8 cellular contexts compared by ENCODE assay signal in genomic region chr7:74481458-74482324, GRCh38. TPM values are rescaled to one million over a fixed set of nuclear protein-coding genes. Genes with fewer than 3 reads are reported as not detected.
DNase-seq lines count a peak whose midpoint lies in the region; ATAC-seq and TF ChIP-seq lines count a peak whose summit lies in the region.
"Had no signal": no experiment of that assay in that cellular context is flagged by ENCODE, and none has a peak within 500 bp of the region (broad histone marks: within the 10 kb centered on the region; RNA-seq: fewer than 3 reads in every experiment).

No MANE protein-coding gene starts in this region.

- TF ChIP-seq CTCF in brain (conservative IDR thresholded peaks at IDR 0.05) = no peak
- no peak for TF ChIP-seq CTCF in lung (IDR thresholded peaks at IDR 0.05; ENCODE audit: control extremely low read depth, extremely low read depth)
- TF ChIP-seq CTCF in thyroid gland (IDR thresholded peaks at IDR 0.05) = peak in 1 of 6 experiments; percentile 21

- H3K27ac ChIP-seq in lung (ENCODE audit: low read depth in 1 of 2, low read length in 1 of 2) (peak overlapping the region; percentile 99), thyroid gland (peak overlapping the region; percentile 79 to 99 (median 97))

- H3K4me1 ChIP-seq in lung (ENCODE audit: control insufficient read depth in 2 of 2, insufficient read depth in 2 of 2, low read length in 2 of 2) = peaks cover 14 to 15% of the 10 kb centered on the region in 2 donors
- peaks cover 69 to 89% of the 10 kb centered on the region in 2 donors for H3K4me1 ChIP-seq in thyroid gland

- ATAC-seq in lung (ENCODE audit: insufficient read depth, low FRiP score) = no peak
- ATAC-seq in stimulated activated naive CD8-positive, alpha-beta T cell treated with anti-CD3 and anti-CD28 coated beads, Interleukin-15, Interleukin-2, amounts not matched to agents 100 U/mL and 50 U/mL, for 24 hours = no peak

- H3K9me3 Mint-ChIP-seq in brain = no peaks in the 10 kb centered on the region

- H3K27ac Mint-ChIP-seq in brain = peak overlapping the region; percentile 96 to 99 (median 98)

- no peaks in the 10 kb centered on the region for H3K36me3 ChIP-seq in lung (ENCODE audit: control insufficient read depth in 2 of 2, insufficient read depth in 2 of 2, low read length in 2 of 2)
- H3K36me3 ChIP-seq in thyroid gland = no peaks in the 10 kb centered on the region

- intact Hi-C loops in thyroid gland (cut with DNase I) = no loop called here

- H3K4me3 Mint-ChIP-seq in brain = peak overlapping the region; percentile 52 to 83 (median 82)

- H3K27me3 Mint-ChIP-seq in brain = no peaks in the 10 kb centered on the region

- H3K36me3 Mint-ChIP-seq in brain = peaks cover 5% of the 10 kb centered on the region

- H3K9me3 ChIP-seq in lung (ENCODE audit: control insufficient read depth in 2 of 2, insufficient read depth in 1 of 2, low read length in 1 of 2) (no peaks in the 10 kb centered on the region), thyroid gland (no peaks in the 10 kb centered on the region)

- DNase-seq in M059J (ENCODE audit: low read depth) (peak; percentile 69), lung (ENCODE audit: low spot score) (no peak), thyroid gland (no peak), Ammon's horn (ENCODE audit: low spot score) (no peak)
- DNase-seq in stimulated activated CD4-positive, alpha-beta T cell treated with anti-CD3 and anti-CD28 coated beads, Interleukin-15, amount 100 ng/mL, for 24 hours = no peak
- DNase-seq in stimulated activated naive CD8-positive, alpha-beta T cell treated with anti-CD3 and anti-CD28 coated beads, Interleukin-15, Interleukin-2, amounts not matched to agents 100 U/mL and 50 U/mL, for 24 hours = no peak
- DNase-seq: NCI-H510A had no signal

- peaks cover 91% of the 10 kb centered on the region for H3K4me1 Mint-ChIP-seq in brain

- H3K4me3 ChIP-seq in lung (no peak overlapping the region), thyroid gland (replicated peaks in 1 of 3) (no peak overlapping the region)

- no peak for TF ChIP-seq POLR2A in thyroid gland (IDR thresholded peaks at IDR 0.05)

- WGBS in lung, 2 donors = 68 to 79% methylated on average over 9 to 10 of the region's 10 CpGs
- 81 to 84% methylated on average over 10 of the region's 10 CpGs for WGBS in thyroid gland, 2 donors

- H3K27me3 ChIP-seq in lung (ENCODE audit: control insufficient read depth, insufficient read depth) = no peaks in the 10 kb centered on the region
- H3K27me3 ChIP-seq in thyroid gland = no peaks in the 10 kb centered on the region

RNA-seq across cellular contexts. Expression of gene GTF2IRD1, which starts 28.0 kb away (rescaled TPM):
- total RNA-seq in M059J (2014; rRNA removed; shearing (Covaris generic)) = 7.3 and 16.9 TPM in 2 replicates
- polyA plus RNA-seq in brain (ENCODE audit: insufficient read depth, low read depth, low replicate concordance) (33.6 TPM), lung (10 to 100 TPM in 1 of 2 donors, 1 to 10 TPM in 1; 9.3 to 20.0 TPM)
- total RNA-seq in lung (10 to 100 TPM; 14.4 to 24.1 TPM), thyroid gland (10 to 100 TPM; 28.1 to 41.1 (median 31.0) TPM)
